In genomic region chr3:196246612-196247308, GRCh38 we compare ENCODE assay signal across 1 cellular context.
TF ChIP-seq lines count a peak whose summit lies in the region.

No MANE protein-coding gene starts in this region.

TF ChIP-seq in GM12878, 131 proteins besides CTCF, POLR2A, EP300 and RAD21:
- TF ChIP-seq USF2 (IDR thresholded peaks at IDR 0.05; ENCODE audit: borderline replicate concordance, low read depth, low read length) = no peak
- 0 out of 2 replicates have a peak, but pooled peaks have one; percentile 21 for TF ChIP-seq TCF12 (IDR thresholded peaks at IDR 0.05; ENCODE audit: low read depth, low read length)
- no peak for TF ChIP-seq BRCA1 (IDR thresholded peaks at IDR 0.05; ENCODE audit: low read depth, low read length)
- TF ChIP-seq CEBPB (IDR thresholded peaks at IDR 0.05; ENCODE audit: borderline replicate concordance in 1 of 2, low read depth in 2 of 2, low read length in 2 of 2) = no peak
